26 cellular contexts compared by ENCODE assay signal in the genomic region with DNA sequence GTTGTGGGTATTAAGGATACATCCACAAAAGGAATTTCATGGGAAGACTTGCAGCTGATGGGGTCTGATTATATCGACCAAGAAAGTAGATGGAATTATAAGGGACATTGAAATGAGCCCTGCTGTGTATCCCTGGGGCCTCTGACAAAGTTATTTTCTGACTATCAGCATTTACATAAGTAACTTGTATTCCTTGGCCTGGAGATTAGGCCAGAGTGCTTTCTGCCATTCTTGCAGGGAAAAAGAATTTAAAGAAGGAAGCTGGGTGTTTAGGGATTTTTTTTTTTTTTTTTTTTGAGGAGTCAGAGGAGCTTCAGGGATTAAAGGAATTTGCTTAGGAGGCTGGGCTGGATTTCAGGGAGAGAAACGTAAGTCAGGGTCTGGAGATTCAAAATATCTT. TPM values are rescaled to one million over a fixed set of nuclear protein-coding genes. Genes with fewer than 3 reads are reported as not detected.
"Had no signal": no experiment of that assay in that cellular context is flagged by ENCODE, and none has a peak within 500 bp of the region (broad histone marks: within the 10 kb centered on the region; RNA-seq: fewer than 3 reads in every experiment).

No MANE protein-coding gene starts in this region.

- H3K36me3 Mint-ChIP-seq: activated CD4-positive, alpha-beta memory T cell treated with anti-CD3 and anti-CD28 coated beads for 36 hours; activated CD8-positive, alpha-beta memory T cell treated with anti-CD3 and anti-CD28 coated beads, Interleukin-2, amount 10 ng/mL, durations not matched to agents 7 days and 5 days; activated naive CD8-positive, alpha-beta T cell treated with anti-CD3 and anti-CD28 coated beads for 36 hours; naive B cell; stimulated activated effector memory CD8-positive, alpha-beta T cell treated with anti-CD3 and anti-CD28 coated beads, Interleukin-12 subunit alpha, Interleukin-12 subunit beta, amount 100 ng/mL, for 72 hours had no signal

- H3K4me3 ChIP-seq: left lung, mucosa of descending colon, psoas muscle, testis, upper lobe of right lung had no signal

- H3K4me1 Mint-ChIP-seq: activated B cell treated with CpG ODN at 0.5 μM for 24 hours; activated CD8-positive, alpha-beta memory T cell treated with anti-CD3 and anti-CD28 coated beads, Interleukin-2, amount 10 ng/mL, durations not matched to agents 7 days and 5 days; activated naive CD8-positive, alpha-beta T cell treated with anti-CD3 and anti-CD28 coated beads for 36 hours; naive B cell; neural crest cell; stimulated activated effector memory CD8-positive, alpha-beta T cell treated with anti-CD3 and anti-CD28 coated beads, Interleukin-12 subunit alpha, Interleukin-12 subunit beta, amount 100 ng/mL, for 72 hours had no signal

- H3K27ac ChIP-seq: left lung, psoas muscle, testis, upper lobe of right lung had no signal

- DNase-seq: activated B cell treated with CpG ODN at 0.5 μM for 24 hours; activated CD4-positive, alpha-beta memory T cell treated with anti-CD3 and anti-CD28 coated beads for 36 hours; activated CD4-positive, alpha-beta T cell treated with anti-CD3 and anti-CD28 coated beads for 4 hours; activated CD8-positive, alpha-beta memory T cell treated with anti-CD3 and anti-CD28 coated beads, Interleukin-2, amount 10 ng/mL, durations not matched to agents 7 days and 5 days; activated naive CD8-positive, alpha-beta T cell treated with anti-CD3 and anti-CD28 coated beads for 36 hours; amniotic stem cell; effector memory CD8-positive, alpha-beta T cell; foreskin fibroblast; hippocampal formation; left lung; naive B cell; psoas muscle; right cardiac atrium; stimulated activated CD4-positive, alpha-beta T cell treated with anti-CD3 and anti-CD28 coated beads, Interleukin-2, amount 100 ng/mL, for 48 hours; testis; upper lobe of right lung had no signal

- H3K27ac Mint-ChIP-seq: activated B cell treated with CpG ODN at 0.5 μM for 24 hours; activated CD4-positive, alpha-beta memory T cell treated with anti-CD3 and anti-CD28 coated beads for 36 hours; activated CD8-positive, alpha-beta memory T cell treated with anti-CD3 and anti-CD28 coated beads, Interleukin-2, amount 10 ng/mL, durations not matched to agents 7 days and 5 days; activated naive CD8-positive, alpha-beta T cell treated with anti-CD3 and anti-CD28 coated beads for 36 hours; effector memory CD8-positive, alpha-beta T cell; stimulated activated effector memory CD8-positive, alpha-beta T cell treated with anti-CD3 and anti-CD28 coated beads, Interleukin-12 subunit alpha, Interleukin-12 subunit beta, amount 100 ng/mL, for 72 hours had no signal

- FAIRE-seq: TTC549 had no signal

- H3K4me3 Mint-ChIP-seq: activated B cell treated with CpG ODN at 0.5 μM for 24 hours; activated CD4-positive, alpha-beta memory T cell treated with anti-CD3 and anti-CD28 coated beads for 36 hours; activated CD8-positive, alpha-beta memory T cell treated with anti-CD3 and anti-CD28 coated beads, Interleukin-2, amount 10 ng/mL, durations not matched to agents 7 days and 5 days; activated naive CD8-positive, alpha-beta T cell treated with anti-CD3 and anti-CD28 coated beads for 36 hours; effector memory CD8-positive, alpha-beta T cell; naive B cell; neural crest cell; stimulated activated effector memory CD8-positive, alpha-beta T cell treated with anti-CD3 and anti-CD28 coated beads, Interleukin-12 subunit alpha, Interleukin-12 subunit beta, amount 100 ng/mL, for 72 hours had no signal

- H3K27me3 Mint-ChIP-seq: activated B cell treated with CpG ODN at 0.5 μM for 24 hours; activated CD4-positive, alpha-beta memory T cell treated with anti-CD3 and anti-CD28 coated beads for 36 hours; activated CD8-positive, alpha-beta memory T cell treated with anti-CD3 and anti-CD28 coated beads, Interleukin-2, amount 10 ng/mL, durations not matched to agents 7 days and 5 days had no signal

- H3K9me3 Mint-ChIP-seq: activated naive CD8-positive, alpha-beta T cell treated with anti-CD3 and anti-CD28 coated beads for 36 hours; stimulated activated effector memory CD8-positive, alpha-beta T cell treated with anti-CD3 and anti-CD28 coated beads, Interleukin-12 subunit alpha, Interleukin-12 subunit beta, amount 100 ng/mL, for 72 hours had no signal

- ATAC-seq: activated CD8-positive, alpha-beta memory T cell treated with anti-CD3 and anti-CD28 coated beads, Interleukin-2, amount 10 ng/mL, durations not matched to agents 7 days and 5 days; effector memory CD8-positive, alpha-beta T cell; left lung; psoas muscle; right cardiac atrium; stimulated activated effector memory CD8-positive, alpha-beta T cell treated with anti-CD3 and anti-CD28 coated beads, Interleukin-12 subunit alpha, Interleukin-12 subunit beta, amount 100 ng/mL, for 72 hours; upper lobe of right lung had no signal

- H3K27me3 ChIP-seq: left lung, testis, upper lobe of right lung had no signal

- H3K36me3 ChIP-seq: left lung, upper lobe of right lung had no signal

- H3K9me3 ChIP-seq: left lung, mucosa of descending colon, psoas muscle, testis, upper lobe of right lung had no signal

- H3K4me1 ChIP-seq: left lung, psoas muscle, testis, upper lobe of right lung had no signal

RNA-seq across cellular contexts. Expression of a gene that starts 4.6 kb away (rescaled TPM):
- total RNA-seq: activated B cell treated with CpG ODN at 0.5 μM for 24 hours; activated CD4-positive, alpha-beta memory T cell treated with anti-CD3 and anti-CD28 coated beads for 36 hours; activated CD8-positive, alpha-beta memory T cell treated with anti-CD3 and anti-CD28 coated beads, Interleukin-2, amount 10 ng/mL, durations not matched to agents 7 days and 5 days; activated naive CD8-positive, alpha-beta T cell treated with anti-CD3 and anti-CD28 coated beads for 36 hours; dermis microvascular lymphatic vessel endothelial cell; glomerular endothelial cell; left lung; mucosa of descending colon; neural crest cell; osteocyte; right cardiac atrium; skeletal muscle tissue; T-helper 2 cell treated with Interferon-gamma antibody and Interleukin-4, amounts not matched to agents 100 ng/mL and 5 ng/mL, for 36 hours; upper lobe of right lung had no signal
- polyA plus RNA-seq: keratinocyte, psoas muscle, right cardiac atrium had no signal
